Comparison of ENCODE assay signal across 9 cellular contexts in genomic region chr1:245888809-245889208, GRCh38.
A peak's percentile ranks its signal among the peaks of the same experiment; 100 is the strongest.
DNase-seq lines count a peak whose midpoint lies in the region; FAIRE-seq and TF ChIP-seq lines count a peak whose summit lies in the region.
"Had no signal": no experiment of that assay in that cellular context is flagged by ENCODE, and none has a peak within 500 bp of the region (broad histone marks: within the 10 kb centered on the region; RNA-seq: fewer than 3 reads in every experiment).

No MANE protein-coding gene starts in this region.

- H3K4me3 Mint-ChIP-seq in activated T-helper 2 cell treated with anti-CD3 and anti-CD28 coated beads, Interferon-gamma antibody, Interleukin-2, Interleukin-4, amounts not matched to agents 10 μg/mL and 5 μg/mL and 100 μg/mL, durations not matched to agents 14 hours and 24 hours and 36 hours (ENCODE audit: low read depth): no peak overlapping the region
- H3K4me3 Mint-ChIP-seq: memory B cell had no signal

- TF ChIP-seq CTCF in 22Rv1 (IDR thresholded peaks at IDR 0.05) (peak; percentile 44), fibroblast of mammary gland (conservative IDR thresholded peaks at IDR 0.05; ENCODE audit: control insufficient read depth, insufficient read depth, low read depth, low read length) (peak; percentile 48), sigmoid colon (IDR thresholded peaks at IDR 0.05) (no peak)

- H3K27ac ChIP-seq in 22Rv1: no peak overlapping the region
- H3K27ac ChIP-seq in sigmoid colon: no peak overlapping the region

- H3K4me3 ChIP-seq in fibroblast of mammary gland (ENCODE audit: control insufficient read depth, low read depth, low read length): no peak overlapping the region
- H3K4me3 ChIP-seq in sigmoid colon: no peak overlapping the region

- H3K4me1 Mint-ChIP-seq in activated T-helper 2 cell treated with anti-CD3 and anti-CD28 coated beads, Interferon-gamma antibody, Interleukin-2, Interleukin-4, amounts not matched to agents 10 μg/mL and 5 μg/mL and 100 μg/mL, durations not matched to agents 14 hours and 24 hours and 36 hours (ENCODE audit: low read depth): no peaks in the 10 kb centered on the region
- H3K4me1 Mint-ChIP-seq: memory B cell had no signal

- no peaks in the 10 kb centered on the region for H3K36me3 Mint-ChIP-seq in activated T-helper 2 cell treated with anti-CD3 and anti-CD28 coated beads, Interferon-gamma antibody, Interleukin-2, Interleukin-4, amounts not matched to agents 10 μg/mL and 5 μg/mL and 100 μg/mL, durations not matched to agents 14 hours and 24 hours and 36 hours (ENCODE audit: low read depth)

- no peaks in the 10 kb centered on the region for H3K4me1 ChIP-seq in sigmoid colon

- H3K27me3 ChIP-seq in sigmoid colon: no peaks in the 10 kb centered on the region

- H3K9me3 Mint-ChIP-seq in activated T-helper 2 cell treated with anti-CD3 and anti-CD28 coated beads, Interferon-gamma antibody, Interleukin-2, Interleukin-4, amounts not matched to agents 10 μg/mL and 5 μg/mL and 100 μg/mL, durations not matched to agents 14 hours and 24 hours and 36 hours: peaks cover 27% of the 10 kb centered on the region

- 49 to 63% methylated on average over 2 of the region's 2 CpGs for WGBS in sigmoid colon, 2 donors

- intact Hi-C loops in sigmoid colon (cut with DNase I): no loop called here
- intact Hi-C loops in activated T-helper 2 cell treated with anti-CD3 and anti-CD28 coated beads, Interferon-gamma antibody, Interleukin-2, Interleukin-4, amounts not matched to agents 10 μg/mL and 5 μg/mL and 100 μg/mL, durations not matched to agents 14 hours and 24 hours and 36 hours (cut with micrococcal nuclease): loop anchor here (1.0 kb wide), 1 partner anchor 114 kb away; no protein-coding TSS in a partner anchor

- H3K27ac Mint-ChIP-seq in activated T-helper 2 cell treated with anti-CD3 and anti-CD28 coated beads, Interferon-gamma antibody, Interleukin-2, Interleukin-4, amounts not matched to agents 10 μg/mL and 5 μg/mL and 100 μg/mL, durations not matched to agents 14 hours and 24 hours and 36 hours: no peak overlapping the region
- H3K27ac Mint-ChIP-seq: memory B cell had no signal

- H3K9me3 ChIP-seq in sigmoid colon: peaks cover 0 to 2% (median 0%) of the 10 kb centered on the region in 4 donors

- H3K27me3 Mint-ChIP-seq in activated T-helper 2 cell treated with anti-CD3 and anti-CD28 coated beads, Interferon-gamma antibody, Interleukin-2, Interleukin-4, amounts not matched to agents 10 μg/mL and 5 μg/mL and 100 μg/mL, durations not matched to agents 14 hours and 24 hours and 36 hours (ENCODE audit: low read depth): no peaks in the 10 kb centered on the region
- H3K27me3 Mint-ChIP-seq: memory B cell had no signal

- H3K36me3 ChIP-seq in sigmoid colon: no peaks in the 10 kb centered on the region

- no peak for DNase-seq in GM18507 (ENCODE audit: extremely low spot score, insufficient read length, low read depth)
- peak; percentile 76 for DNase-seq in OCI-M1 (lab: John Stamatoyannopoulos, UW)
- peak; percentile 60 for DNase-seq in fibroblast of mammary gland (ENCODE audit: low read depth)
- no peak for DNase-seq in DMS79 treated with DMSO at 0.1 percent for 48 hours (lab: John Stamatoyannopoulos, UW)
- no peak for DNase-seq in sigmoid colon
- no peak for DNase-seq in NCI-H2081 treated with DMSO at 0.1 percent for 48 hours (lab: John Stamatoyannopoulos, UW)
- no peak for DNase-seq in activated T-helper 2 cell treated with anti-CD3 and anti-CD28 coated beads, Interferon-gamma antibody, Interleukin-2, Interleukin-4, amounts not matched to agents 10 μg/mL and 5 μg/mL and 100 μg/mL, durations not matched to agents 14 hours and 24 hours and 36 hours (ENCODE audit: low spot score)

- FAIRE-seq in GM18507 (lab: Jason Lieb, UNC): peak; percentile 70

- no peak for TF ChIP-seq EP300 in sigmoid colon (IDR thresholded peaks at IDR 0.05)

- TF ChIP-seq POLR2A in sigmoid colon (IDR thresholded peaks at IDR 0.05): no peak

Comparison
In these comparisons a context has a peak if more than half of its experiments do, and no peak if none do; other contexts are left out.
1. CTCF ChIP-seq: peak in 22Rv1 (single experiment) and fibroblast of mammary gland (single experiment); none in sigmoid colon (0 of 4).
2. DNase-seq: peak in OCI-M1 (single experiment) and fibroblast of mammary gland (single experiment); none in GM18507 (single experiment), DMS79 treated with DMSO at 0.1 percent for 48 hours (single experiment), sigmoid colon (single experiment), NCI-H2081 treated with DMSO at 0.1 percent for 48 hours (single experiment) and activated T-helper 2 cell treated with anti-CD3 and anti-CD28 coated beads, Interferon-gamma antibody, Interleukin-2, Interleukin-4, amounts not matched to agents 10 μg/mL and 5 μg/mL and 100 μg/mL, durations not matched to agents 14 hours and 24 hours and 36 hours (single experiment).